Comparison of ENCODE assay signal across 19 cellular contexts in genomic region chr4:74456056-74456744, GRCh38.
"Had no signal": no experiment of that assay in that cellular context is flagged by ENCODE, and none has a peak within 500 bp of the region (broad histone marks: within the 10 kb centered on the region; RNA-seq: fewer than 3 reads in every experiment).

No MANE protein-coding gene starts in this region.

- H3K27ac Mint-ChIP-seq: activated CD4-positive, alpha-beta T cell treated with anti-CD3 and anti-CD28 coated beads, Interleukin-2, amount 10 ng/mL, durations not matched to agents 24 days and 14 days; activated CD8-positive, alpha-beta T cell treated with anti-CD3 and anti-CD28 coated beads for 36 hours; activated naive CD4-positive, alpha-beta T cell treated with anti-CD3 and anti-CD28 coated beads for 36 hours; brain; dendritic cell treated with granulocyte-macrophage colony-stimulating factor and Interleukin-4, amounts not matched to agents 40 ng/mL and 50 ng/mL, for 4 days; natural killer cell; stimulated activated naive B cell treated with anti-CD40 and anti-IgM and Interleukin-4, amounts not matched to agents 10 μg/mL and 1 μg/mL and 100 μg/mL, for 72 hours; T-helper 1 cell treated with Interleukin-12 subunit alpha and Interleukin-12 subunit beta and Interleukin-4 antibody, amounts not matched to agents 30 μg/mL and 1 μg/mL, for 36 hours had no signal

- FAIRE-seq: endothelial cell of umbilical vein, pancreas had no signal

- H3K27me3 Mint-ChIP-seq: activated CD8-positive, alpha-beta T cell treated with anti-CD3 and anti-CD28 coated beads for 36 hours; dendritic cell treated with granulocyte-macrophage colony-stimulating factor and Interleukin-4, amounts not matched to agents 40 ng/mL and 50 ng/mL, for 4 days had no signal

- H3K4me1 Mint-ChIP-seq: brain, natural killer cell had no signal

- H3K27ac ChIP-seq: gastrocnemius medialis, neutrophil, pancreas, sigmoid colon had no signal

- H3K4me3 ChIP-seq: gastrocnemius medialis, pancreas, sigmoid colon had no signal

- H3K36me3 Mint-ChIP-seq: brain had no signal

- H3K4me1 ChIP-seq: gastrocnemius medialis, pancreas, sigmoid colon had no signal

- H3K27me3 ChIP-seq: gastrocnemius medialis, neutrophil, pancreas, sigmoid colon had no signal

- DNase-seq: activated CD4-positive, alpha-beta T cell treated with anti-CD3 and anti-CD28 coated beads, Interleukin-2, amount 10 ng/mL, durations not matched to agents 24 days and 14 days; activated CD8-positive, alpha-beta T cell treated with anti-CD3 and anti-CD28 coated beads for 36 hours; activated naive CD4-positive, alpha-beta T cell treated with anti-CD3 and anti-CD28 coated beads for 36 hours; activated T-cell treated with anti-CD3 and anti-CD28 coated beads, Interleukin-2, amount 50 U/mL, for 4 hours; anterior cingulate cortex; effector CD8-positive, alpha-beta T cell; gastrocnemius medialis; head of caudate nucleus; left ventricle myocardium superior; mesenchymal stem cell; natural killer cell; pancreas; sigmoid colon; stimulated activated naive B cell treated with anti-CD40 and anti-IgM and Interleukin-4, amounts not matched to agents 10 μg/mL and 1 μg/mL and 100 μg/mL, for 72 hours had no signal

- H3K9me3 Mint-ChIP-seq: activated T-cell treated with anti-CD3 and anti-CD28 coated beads, Interleukin-2, amount 50 U/mL, for 4 hours; natural killer cell had no signal

- H3K4me3 Mint-ChIP-seq: activated CD4-positive, alpha-beta T cell treated with anti-CD3 and anti-CD28 coated beads, Interleukin-2, amount 10 ng/mL, durations not matched to agents 24 days and 14 days; activated CD8-positive, alpha-beta T cell treated with anti-CD3 and anti-CD28 coated beads for 36 hours; activated naive CD4-positive, alpha-beta T cell treated with anti-CD3 and anti-CD28 coated beads for 36 hours; activated T-cell treated with anti-CD3 and anti-CD28 coated beads, Interleukin-2, amount 50 U/mL, for 4 hours; brain; dendritic cell treated with granulocyte-macrophage colony-stimulating factor and Interleukin-4, amounts not matched to agents 40 ng/mL and 50 ng/mL, for 4 days; natural killer cell; stimulated activated naive B cell treated with anti-CD40 and anti-IgM and Interleukin-4, amounts not matched to agents 10 μg/mL and 1 μg/mL and 100 μg/mL, for 72 hours; T-helper 1 cell treated with Interleukin-12 subunit alpha and Interleukin-12 subunit beta and Interleukin-4 antibody, amounts not matched to agents 30 μg/mL and 1 μg/mL, for 36 hours had no signal

- H3K9me3 ChIP-seq: gastrocnemius medialis, neutrophil, pancreas had no signal

- H3K36me3 ChIP-seq: gastrocnemius medialis, neutrophil, pancreas, sigmoid colon had no signal
